ENCODE assay signal across 9 cellular contexts in genomic region chr1:111622166-111622565, GRCh38. TPM values are rescaled to one million over a fixed set of nuclear protein-coding genes. Genes with fewer than 3 reads are reported as not detected.
DNase-seq lines count a peak whose midpoint lies in the region; ATAC-seq and TF ChIP-seq lines count a peak whose summit lies in the region.
"Had no signal": no experiment of that assay in that cellular context is flagged by ENCODE, and none has a peak within 500 bp of the region (broad histone marks: within the 10 kb centered on the region; RNA-seq: fewer than 3 reads in every experiment).

No MANE protein-coding gene starts in this region.

- peak overlapping the region; percentile 99 for H3K4me3 Mint-ChIP-seq in activated T-cell treated with anti-CD3 and anti-CD28 coated beads, Interleukin-2, amount 50 U/mL, for 4 hours
- H3K4me3 Mint-ChIP-seq in activated B cell treated with CpG ODN at 0.5 μM for 24 hours, result peak overlapping the region; percentile 95

- H3K9me3 ChIP-seq in lung (ENCODE audit: control insufficient read depth in 2 of 2, insufficient read depth in 1 of 2, low read length in 1 of 2) (no peaks in the 10 kb centered on the region), subcutaneous abdominal adipose tissue (ENCODE audit: control insufficient read depth in 5 of 5, low read length in 5 of 5) (no peaks in the 10 kb centered on the region)

- no peaks in the 10 kb centered on the region for H3K9me3 Mint-ChIP-seq in activated T-cell treated with anti-CD3 and anti-CD28 coated beads, Interleukin-2, amount 50 U/mL, for 4 hours
- H3K9me3 Mint-ChIP-seq in activated B cell treated with CpG ODN at 0.5 μM for 24 hours, result no peaks in the 10 kb centered on the region

- H3K4me1 ChIP-seq in lung (ENCODE audit: control insufficient read depth in 2 of 2, insufficient read depth in 2 of 2, low read length in 2 of 2), result peaks cover 4 to 24% of the 10 kb centered on the region in 2 donors
- H3K4me1 ChIP-seq in subcutaneous abdominal adipose tissue (ENCODE audit: control insufficient read depth in 5 of 5, insufficient read depth in 5 of 5, low read length in 5 of 5), result peaks cover 0 to 54% (median 38%) of the 10 kb centered on the region in 5 donors

- H3K27ac ChIP-seq in lung (ENCODE audit: low read depth in 1 of 2, low read length in 1 of 2) (peak overlapping the region; percentile 5 to 77), subcutaneous abdominal adipose tissue (ENCODE audit: low read depth, low read length) (peak overlapping the region; percentile 95)

- peak overlapping the region; percentile 37 for H3K27ac Mint-ChIP-seq in activated B cell treated with CpG ODN at 0.5 μM for 24 hours

- H3K27me3 ChIP-seq in lung (ENCODE audit: control insufficient read depth, insufficient read depth) (no peaks in the 10 kb centered on the region), subcutaneous abdominal adipose tissue (ENCODE audit: control insufficient read depth in 5 of 5, insufficient read depth in 4 of 5, low read length in 5 of 5) (no peaks in the 10 kb centered on the region)

- no peak for DNase-seq in activated T-cell treated with anti-CD3 and anti-CD28 coated beads, Interleukin-2, amount 50 U/mL, for 4 hours
- no peak for DNase-seq in activated T-cell treated with anti-CD3 and anti-CD28 coated beads, Interleukin-2, amount 50 U/mL, for 1 hour
- DNase-seq in activated B cell treated with CpG ODN at 0.5 μM for 24 hours, result no peak
- no peak for DNase-seq in lung (ENCODE audit: low spot score)
- no peak for DNase-seq in SK-N-DZ (ENCODE audit: low spot score)
- no peak for DNase-seq in medulla oblongata (ENCODE audit: extremely low spot score)
- DNase-seq in iPS-NIHi7 (ENCODE audit: extremely low spot score), result no peak

- H3K4me3 ChIP-seq in lung (no peak overlapping the region), subcutaneous abdominal adipose tissue (ENCODE audit: low read depth in 1 of 5, low read length in 5 of 5) (no peak overlapping the region)

- peaks cover 74% of the 10 kb centered on the region for H3K4me1 Mint-ChIP-seq in activated T-cell treated with anti-CD3 and anti-CD28 coated beads, Interleukin-2, amount 50 U/mL, for 4 hours (ENCODE audit: low read depth)
- H3K4me1 Mint-ChIP-seq in activated B cell treated with CpG ODN at 0.5 μM for 24 hours, result peaks cover 81% of the 10 kb centered on the region

- intact Hi-C loops in activated B cell treated with CpG ODN at 0.5 μM for 24 hours (cut with micrococcal nuclease), result loop anchor here (10.0 kb wide), 1 partner anchor 487 kb away; no protein-coding TSS in a partner anchor

- CTCF ChIA-PET in activated B cell treated with CpG ODN at 0.5 μM for 24 hours (lab: Charles Lee), result interaction anchor here (4.1 kb wide), 1 partner anchor 114 kb away, joined by 21 read pairs; no protein-coding TSS in a partner anchor

- POLR2A ChIA-PET in activated B cell treated with CpG ODN at 0.5 μM for 24 hours (lab: Charles Lee), result interaction anchor here (1.0 to 3.3 kb wide), 2 partner anchors 26 to 115 kb away, joined by 3 to 21 read pairs; no protein-coding TSS in a partner anchor

- no peak for ATAC-seq in activated T-cell treated with anti-CD3 and anti-CD28 coated beads, Interleukin-2, amount 50 U/mL, for 4 hours
- ATAC-seq in activated B cell treated with CpG ODN at 0.5 μM for 24 hours (ENCODE audit: low read depth), result no peak
- no peak for ATAC-seq in lung (ENCODE audit: insufficient read depth, low FRiP score)
- ATAC-seq: HCT116 had no signal

- peaks cover 10% of the 10 kb centered on the region for H3K36me3 Mint-ChIP-seq in activated T-cell treated with anti-CD3 and anti-CD28 coated beads, Interleukin-2, amount 50 U/mL, for 4 hours (ENCODE audit: insufficient read depth)
- peaks cover 18% of the 10 kb centered on the region for H3K36me3 Mint-ChIP-seq in activated B cell treated with CpG ODN at 0.5 μM for 24 hours (ENCODE audit: low read depth)

- peak overlapping the region in 2 of 5 donors; percentile 60 to 90 for H3K9ac ChIP-seq in subcutaneous abdominal adipose tissue (ENCODE audit: low read length in 5 of 5)

- H3K36me3 ChIP-seq in lung (ENCODE audit: control insufficient read depth in 2 of 2, insufficient read depth in 2 of 2, low read length in 2 of 2), result peaks cover 0 to 1% of the 10 kb centered on the region in 2 donors
- H3K36me3 ChIP-seq in subcutaneous abdominal adipose tissue (ENCODE audit: control insufficient read depth in 5 of 5, insufficient read depth in 5 of 5, low read length in 5 of 5), result no peaks in the 10 kb centered on the region

- TF ChIP-seq CTCF in activated B cell treated with CpG ODN at 0.5 μM for 24 hours (IDR thresholded peaks at IDR 0.05) (no peak), lung (IDR thresholded peaks at IDR 0.05; ENCODE audit: control extremely low read depth, extremely low read depth) (no peak)

- H3K27me3 Mint-ChIP-seq in activated T-cell treated with anti-CD3 and anti-CD28 coated beads, Interleukin-2, amount 50 U/mL, for 4 hours (ENCODE audit: low read depth), result no peaks in the 10 kb centered on the region
- H3K27me3 Mint-ChIP-seq in activated B cell treated with CpG ODN at 0.5 μM for 24 hours, result no peaks in the 10 kb centered on the region

RNA-seq across cellular contexts. Expression of gene RAP1A, which starts 2.6 kb away (rescaled TPM):
- total RNA-seq in activated T-cell treated with anti-CD3 and anti-CD28 coated beads, Interleukin-2, amount 50 U/mL, for 4 hours, result 100 to 1,000 TPM; 169 to 182 (median 171) TPM
- total RNA-seq in activated B cell treated with CpG ODN at 0.5 μM for 24 hours, result 92.4 and 93.8 TPM in 2 replicates
- total RNA-seq in lung, result 10 to 100 TPM; 64.5 to 82.9 TPM
- 10 to 100 TPM; 72.2 to 97.3 TPM for polyA plus RNA-seq in lung
- polyA plus RNA-seq in SK-N-DZ (2014; cell fraction: cytosol; rRNA removed), result 14.5 and 16.9 TPM in 2 replicates
- 13.5 and 16.0 TPM in 2 replicates for polyA plus RNA-seq in SK-N-DZ (2014; cell fraction: nucleus; rRNA removed)
